In genomic region chr14:30214456-30215090, GRCh38 we compare ENCODE assay signal across 9 cellular contexts.
DNase-seq lines count a peak whose midpoint lies in the region; ATAC-seq, FAIRE-seq and TF ChIP-seq lines count a peak whose summit lies in the region.
"Had no signal": no experiment of that assay in that cellular context is flagged by ENCODE, and none has a peak within 500 bp of the region (broad histone marks: within the 10 kb centered on the region; RNA-seq: fewer than 3 reads in every experiment).

No MANE protein-coding gene starts in this region.

- peaks cover 0 to 3% (median 0%) of the 10 kb centered on the region in 4 donors for H3K27me3 ChIP-seq in pancreas
- H3K27me3 ChIP-seq in CD4-positive, alpha-beta memory T cell (ENCODE audit: insufficient read depth, low read length), result no peaks in the 10 kb centered on the region

- in situ Hi-C loops in SK-MEL-5 (cut with HindIII; ENCODE audit: low pct_unique_long_range_greater_than_20kb, low sequenced_read_pairs), result no loop called here

- ATAC-seq in A549 (peak; percentile 66 to 81), pancreas (peak; percentile 66 to 87 (median 82))

- intact Hi-C loops in pancreas (cut with DNase I), result loop anchor here in 1 of 3 donors (10.0 kb wide), 2 partner anchors 670 to 1460 kb away; no protein-coding TSS in a partner anchor
- intact Hi-C loops in CD4-positive, alpha-beta memory T cell (cut with micrococcal nuclease), result no loop called here

- no peak overlapping the region for H3K27ac ChIP-seq in A549
- H3K27ac ChIP-seq in pancreas, result no peak overlapping the region
- no peak overlapping the region for H3K27ac ChIP-seq in CD4-positive, alpha-beta memory T cell (ENCODE audit: low read depth, low read length)

- TF ChIP-seq CTCF in A549 (IDR thresholded peaks at IDR 0.05), result peak; percentile 72
- TF ChIP-seq CTCF in fibroblast of mammary gland (conservative IDR thresholded peaks at IDR 0.05; ENCODE audit: control insufficient read depth, insufficient read depth, low read depth, low read length), result peak; percentile 71
- peak in 3 of 4 donors; percentile 33 to 41 (median 35) for TF ChIP-seq CTCF in pancreas (IDR thresholded peaks at IDR 0.05)

- H3K9me3 Mint-ChIP-seq in CD4-positive, alpha-beta memory T cell, result no peaks in the 10 kb centered on the region
- H3K9me3 Mint-ChIP-seq: dendritic cell treated with granulocyte-macrophage colony-stimulating factor and Interleukin-4, amounts not matched to agents 40 ng/mL and 50 ng/mL, for 4 days had no signal

- POLR2A ChIA-PET in A549 (lab: Yijun Ruan, JAX), result no interaction called here
- POLR2A ChIA-PET in CD4-positive, alpha-beta memory T cell (lab: Charles Lee; ENCODE audit: partially characterized antibody), result no interaction called here

- FAIRE-seq in A549 (lab: Jason Lieb, UNC), result no peak
- peak; percentile 38 for FAIRE-seq in GM12891 (lab: Jason Lieb, UNC)
- peak; percentile 68 for FAIRE-seq in pancreas (lab: Jason Lieb, UNC)

- no peak overlapping the region for H3K4me2 ChIP-seq in A549

- CTCF ChIA-PET in A549 (lab: Yijun Ruan, JAX), result interaction anchor here (0.5 to 3.7 kb wide), 47 partner anchors 9 to 1465 kb away, joined by 3 to 41 read pairs (median 3); no protein-coding TSS in a partner anchor
- CTCF ChIA-PET in CD4-positive, alpha-beta memory T cell (lab: Charles Lee; ENCODE audit: partially characterized antibody), result interaction anchor here (1.1 kb wide), 1 partner anchor 665 kb away, joined by 3 read pairs; no protein-coding TSS in a partner anchor

- TF ChIP-seq RAD21 in A549 (conservative IDR thresholded peaks at IDR 0.05 in 1 of 2, IDR thresholded peaks at IDR 0.05 in 1 of 2), result peak; percentile 75 to 80

- H3K4me1 Mint-ChIP-seq in CD4-positive, alpha-beta memory T cell, result no peaks in the 10 kb centered on the region

- TF ChIP-seq EP300 in A549 (IDR thresholded peaks at IDR 0.05), result no peak

- whole genome bisulfite sequencing in A549 (ENCODE audit: missing lambda C conversion rate), result 2% methylated on average over 2 of the region's 2 CpGs
- 1 to 3% methylated on average over 2 of the region's 2 CpGs for WGBS in pancreas, 2 donors

- H3K36me3 Mint-ChIP-seq in CD4-positive, alpha-beta memory T cell, result no peaks in the 10 kb centered on the region

- H3K9me3 ChIP-seq in A549 (no peaks in the 10 kb centered on the region), pancreas (no peaks in the 10 kb centered on the region)
- H3K9me3 ChIP-seq in CD4-positive, alpha-beta memory T cell (ENCODE audit: control insufficient read depth in 1 of 2, low read length in 2 of 2), result no peaks in the 10 kb centered on the region

- H3K4me1 ChIP-seq in A549 (no peaks in the 10 kb centered on the region), pancreas (no peaks in the 10 kb centered on the region)
- no peaks in the 10 kb centered on the region for H3K4me1 ChIP-seq in CD4-positive, alpha-beta memory T cell (ENCODE audit: insufficient read depth, low read length)

- H3K27me3 Mint-ChIP-seq in CD4-positive, alpha-beta memory T cell, result no peaks in the 10 kb centered on the region
- H3K27me3 Mint-ChIP-seq: dendritic cell treated with granulocyte-macrophage colony-stimulating factor and Interleukin-4, amounts not matched to agents 40 ng/mL and 50 ng/mL, for 4 days had no signal

- no peak overlapping the region for H3K4me3 Mint-ChIP-seq in CD4-positive, alpha-beta memory T cell
- H3K4me3 Mint-ChIP-seq: dendritic cell treated with granulocyte-macrophage colony-stimulating factor and Interleukin-4, amounts not matched to agents 40 ng/mL and 50 ng/mL, for 4 days had no signal

- DNase-seq in A549 (ENCODE audit: low read depth in 1 of 2, low spot score in 1 of 2) (peak; percentile 14 to 62), GM12891 (ENCODE audit: insufficient read length, low spot score) (no peak), NAMALWA (ENCODE audit: low spot score) (peak; percentile 60), SK-MEL-5 (ENCODE audit: low read depth, low spot score) (peak; percentile 62), fibroblast of mammary gland (ENCODE audit: low read depth) (peak; percentile 89), pancreas (peak in 1 of 6 donors; percentile 19)
- DNase-seq in stimulated activated CD4-positive, alpha-beta T cell treated with anti-CD3 and anti-CD28 coated beads, Interleukin-1b, Interleukin-23, amount 100 ng/mL, for 48 hours, result no peak
- no peak for DNase-seq in CD4-positive, alpha-beta memory T cell

- H3K4me3 ChIP-seq in A549 (no peak overlapping the region), fibroblast of mammary gland (ENCODE audit: control insufficient read depth, low read depth, low read length) (no peak overlapping the region), pancreas (no peak overlapping the region)
- H3K4me3 ChIP-seq in CD4-positive, alpha-beta memory T cell (ENCODE audit: low read length in 2 of 2), result no peak overlapping the region

- no peak overlapping the region for H3K27ac Mint-ChIP-seq in CD4-positive, alpha-beta memory T cell
- H3K27ac Mint-ChIP-seq: dendritic cell treated with granulocyte-macrophage colony-stimulating factor and Interleukin-4, amounts not matched to agents 40 ng/mL and 50 ng/mL, for 4 days had no signal

- no peaks in the 10 kb centered on the region for H3K36me3 ChIP-seq in pancreas
- H3K36me3 ChIP-seq in CD4-positive, alpha-beta memory T cell (ENCODE audit: insufficient read depth, low read length), result no peaks in the 10 kb centered on the region

- TF ChIP-seq POLR2A in A549 (IDR thresholded peaks at IDR 0.05; ENCODE audit: low read length) (no peak), GM12891 (IDR thresholded peaks at IDR 0.05; ENCODE audit: low read depth, low read length) (no peak)

TF ChIP-seq in A549, 52 proteins besides CTCF, POLR2A, EP300 and RAD21:
- TF ChIP-seq CBX2 (IDR thresholded peaks at IDR 0.05; ENCODE audit: borderline replicate concordance, low read depth) (no peak), SMC3 (IDR thresholded peaks at IDR 0.05) (peak; percentile 58)

TF ChIP-seq in GM12891, 5 proteins besides CTCF, POLR2A, EP300 and RAD21:
- TF ChIP-seq SPI1 (IDR thresholded peaks at IDR 0.05; ENCODE audit: low read depth, low read length) (no peak), POU2F2 (IDR thresholded peaks at IDR 0.05; ENCODE audit: low read depth, low read length) (no peak), PAX5 (IDR thresholded peaks at IDR 0.05; ENCODE audit: insufficient read depth, low read length, severe bottlenecking) (no peak), POLR2AphosphoS5 (IDR thresholded peaks at IDR 0.05; ENCODE audit: low read depth, low read length) (no peak), TAF1 (IDR thresholded peaks at IDR 0.05; ENCODE audit: low read depth, low read length) (no peak)
TF ChIP-seq in GM12891: peak in this region for 0.

Comparison
In these comparisons a context has a peak if more than half of its experiments do, and no peak if none do; other contexts are left out.
1. DNase-seq: peak in A549 (2 of 2), NAMALWA (single experiment), SK-MEL-5 (single experiment) and fibroblast of mammary gland (single experiment); none in GM12891 (single experiment), stimulated activated CD4-positive, alpha-beta T cell treated with anti-CD3 and anti-CD28 coated beads, Interleukin-1b, Interleukin-23, amount 100 ng/mL, for 48 hours (single experiment) and CD4-positive, alpha-beta memory T cell (0 of 5).
2. Peak in every context shown above with its lines, with median percentiles within 50 percentile points of each other: CTCF ChIP-seq.